21 cellular contexts compared by ENCODE assay signal in the genomic region with DNA sequence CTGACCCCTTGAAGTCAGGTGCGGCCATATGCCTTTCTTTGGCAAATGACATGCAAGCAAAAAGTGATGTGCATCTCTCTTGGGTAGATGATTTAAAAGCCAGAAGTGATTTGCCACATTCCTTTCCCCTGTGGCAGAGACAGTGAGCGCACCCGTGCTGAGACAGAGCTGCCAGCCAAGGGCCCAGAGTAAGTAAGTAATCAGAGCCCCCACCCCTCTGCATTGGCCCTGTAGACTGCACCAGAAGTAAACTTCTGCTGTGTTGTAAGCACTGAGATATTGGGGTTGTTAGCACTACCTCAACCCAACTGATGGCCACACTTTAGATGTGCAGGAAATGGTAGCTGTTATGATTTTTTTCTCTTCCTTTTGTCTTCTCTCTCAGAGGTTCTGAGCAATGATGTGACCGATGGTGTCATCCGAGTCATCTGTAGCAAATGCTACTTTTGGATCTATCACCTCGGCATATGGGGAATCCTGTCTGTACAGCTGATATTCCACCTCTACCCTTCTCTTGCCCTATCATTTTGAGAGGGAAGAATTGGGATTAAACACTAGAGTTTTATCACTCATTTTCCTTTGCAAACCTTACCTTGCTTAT. TPM values are rescaled to one million over a fixed set of nuclear protein-coding genes. Genes with fewer than 3 reads are reported as not detected.
DNase-seq lines count a peak whose midpoint lies in the region; ATAC-seq, FAIRE-seq and TF ChIP-seq lines count a peak whose summit lies in the region.
"Had no signal": no experiment of that assay in that cellular context is flagged by ENCODE, and none has a peak within 500 bp of the region (broad histone marks: within the 10 kb centered on the region; RNA-seq: fewer than 3 reads in every experiment).

No MANE protein-coding gene starts in this region.

- no peak overlapping the region for H3K4me2 ChIP-seq in mesendoderm (ENCODE audit: low read length)
- H3K4me2 ChIP-seq: BLaER1 treated with 17β-estradiol and CSF1 and Interleukin-3, amounts not matched to agents 10 nM and 100 nM; hepatocyte had no signal

- no peak overlapping the region for H2BK120ac ChIP-seq in mesendoderm (ENCODE audit: low read depth, low read length)

- H2AK5ac ChIP-seq in mesendoderm (ENCODE audit: low read length): no peak overlapping the region

- ATAC-seq in SK-N-SH treated with all-trans-retinoic acid at 6 μM for 48 hours: peak; percentile 53
- ATAC-seq in GM19397 (IDR thresholded peaks at IDR 0.05; ENCODE audit: unreplicated experiment): no peak
- ATAC-seq: mucosa of descending colon, T-helper 17 cell had no signal

- H3K9ac ChIP-seq in mesendoderm (ENCODE audit: low read length): no peak overlapping the region
- H3K9ac ChIP-seq: BLaER1 treated with 17β-estradiol and CSF1 and Interleukin-3, amounts not matched to agents 10 nM and 100 nM had no signal

- no peak overlapping the region for H4K5ac ChIP-seq in mesendoderm (ENCODE audit: low read length)

- H3K4me3 ChIP-seq in AG10803 (ENCODE audit: low read length): no peak overlapping the region
- no peak overlapping the region for H3K4me3 ChIP-seq in mesendoderm (ENCODE audit: low read length)
- H3K4me3 ChIP-seq: BLaER1 treated with 17β-estradiol and CSF1 and Interleukin-3, amounts not matched to agents 10 nM and 100 nM; hepatocyte; mucosa of descending colon; sigmoid colon had no signal

- no peak for FAIRE-seq in H54 (lab: Jason Lieb, UNC)

- no peak overlapping the region for H3K18ac ChIP-seq in mesendoderm (ENCODE audit: low read length)

- H4K8ac ChIP-seq in mesendoderm (ENCODE audit: low read depth, low read length): no peak overlapping the region

- H3K23ac ChIP-seq in mesendoderm (ENCODE audit: low read length): no peak overlapping the region

- H2BK5ac ChIP-seq in mesendoderm (ENCODE audit: low read length): no peak overlapping the region

- DNase-seq in AG10803 (ENCODE audit: low read depth) (peak; percentile 21), H54 (ENCODE audit: insufficient read length, low spot score) (peak; percentile 25), kidney tubule cell (ENCODE audit: low spot score) (peak; percentile 91), SK-N-DZ (ENCODE audit: low spot score) (no peak), mesendoderm (no peak), SIG-M5 treated with dmso at 0.1 percent for 504 hours (lab: John Stamatoyannopoulos, UW; ENCODE audit: unreplicated experiment) (no peak)
- DNase-seq: activated CD8-positive, alpha-beta memory T cell treated with anti-CD3 and anti-CD28 coated beads, Interleukin-2, amount 50 U/mL, for 48 hours; activated naive CD8-positive, alpha-beta T cell treated with anti-CD3 and anti-CD28 coated beads for 36 hours; effector CD4-positive, alpha-beta T cell; mucosa of descending colon; NCI-H1092 treated with DMSO at 0.1 percent for 48 hours; occipital lobe; RPMI8226; sigmoid colon; stimulated activated CD4-positive, alpha-beta T cell treated with anti-CD3 and anti-CD28 coated beads, Interleukin-4, amount 100 ng/mL, for 24 hours; stimulated activated CD8-positive, alpha-beta memory T cell treated with anti-CD3 and anti-CD28 coated beads, Interleukin-4, amount 100 ng/mL, for 48 hours; T-helper 17 cell had no signal

- H3K4ac ChIP-seq in mesendoderm (ENCODE audit: low read depth, low read length): no peak overlapping the region

- peaks cover 3% of the 10 kb centered on the region for H3K4me1 ChIP-seq in mesendoderm (ENCODE audit: control insufficient read depth, low read depth, low read length)
- H3K4me1 ChIP-seq: sigmoid colon had no signal

- H2BK15ac ChIP-seq in mesendoderm (replicated peaks; ENCODE audit: low read depth): no peak overlapping the region

- no CpG with 5 or more reads among the region's 6 CpGs for WGBS in mesendoderm (ENCODE audit: extremely low coverage, insufficient coverage, low lambda C conversion rate)

- TF ChIP-seq CTCF in AG10803 (conservative IDR thresholded peaks at IDR 0.05; ENCODE audit: low read length): no peak

- no peaks in the 10 kb centered on the region for H3K36me3 ChIP-seq in mesendoderm (ENCODE audit: control insufficient read depth, insufficient read depth, low read length)
- H3K36me3 ChIP-seq: sigmoid colon had no signal

- no peaks in the 10 kb centered on the region for H3K79me2 ChIP-seq in mesendoderm (ENCODE audit: control insufficient read depth, insufficient read depth, low read length)
- H3K79me2 ChIP-seq: hepatocyte had no signal

- 0 out of 2 replicates have a peak, but pooled peaks have one; percentile 8 for TF ChIP-seq POLR2A in H54 (IDR thresholded peaks at IDR 0.05; ENCODE audit: low read depth, low read length)

- H3K27ac ChIP-seq in mesendoderm (ENCODE audit: low read depth, low read length): no peak overlapping the region
- H3K27ac ChIP-seq: BLaER1 treated with 17β-estradiol and CSF1 and Interleukin-3, amounts not matched to agents 10 nM and 100 nM; hepatocyte; sigmoid colon had no signal

- no peaks in the 10 kb centered on the region for H3K79me1 ChIP-seq in mesendoderm (ENCODE audit: low read length)

- no peak overlapping the region for H3K56ac ChIP-seq in mesendoderm (ENCODE audit: low read length)

- H3K27me3 ChIP-seq in mesendoderm (ENCODE audit: insufficient read depth, low read length, poor library complexity): no peaks in the 10 kb centered on the region
- H3K27me3 ChIP-seq: BLaER1 treated with 17β-estradiol and CSF1 and Interleukin-3, amounts not matched to agents 10 nM and 100 nM; hepatocyte; sigmoid colon had no signal

TF ChIP-seq in SK-N-SH treated with all-trans-retinoic acid at 6 μM for 48 hours, 23 proteins besides CTCF, POLR2A, EP300 and RAD21:
- TF ChIP-seq, protein P1, sequence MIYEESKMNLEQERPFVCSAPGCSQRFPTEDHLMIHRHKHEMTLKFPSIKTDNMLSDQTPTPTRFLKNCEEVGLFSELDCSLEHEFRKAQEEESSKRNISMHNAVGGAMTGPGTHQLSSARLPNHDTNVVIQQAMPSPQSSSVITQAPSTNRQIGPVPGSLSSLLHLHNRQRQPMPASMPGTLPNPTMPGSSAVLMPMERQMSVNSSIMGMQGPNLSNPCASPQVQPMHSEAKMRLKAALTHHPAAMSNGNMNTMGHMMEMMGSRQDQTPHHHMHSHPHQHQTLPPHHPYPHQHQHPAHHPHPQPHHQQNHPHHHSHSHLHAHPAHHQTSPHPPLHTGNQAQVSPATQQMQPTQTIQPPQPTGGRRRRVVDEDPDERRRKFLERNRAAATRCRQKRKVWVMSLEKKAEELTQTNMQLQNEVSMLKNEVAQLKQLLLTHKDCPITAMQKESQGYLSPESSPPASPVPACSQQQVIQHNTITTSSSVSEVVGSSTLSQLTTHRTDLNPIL (CRISPR knock-in tag; IDR thresholded peaks at IDR 0.05; ENCODE audit: low read depth): no peak
- TF ChIP-seq ISL1 (CRISPR knock-in tag; IDR thresholded peaks at IDR 0.05): peak; percentile 18; the same call in 1 of the 2 replicates

RNA-seq across cellular contexts. Expression of gene DOCK2, which starts 58.0 kb away (rescaled TPM):
- polyA plus RNA-seq in SK-N-DZ (2014; cell fraction: cytosol; rRNA removed): 0.16 and 0.22 TPM in 2 replicates
- polyA plus RNA-seq in SK-N-DZ (2014; cell fraction: nucleus; rRNA removed): 0.05 TPM in 1 of 2 replicates, not detected in the other
- 2.4 TPM for polyA plus RNA-seq in mesendoderm (2013, experiment 1 of 2)
- polyA plus RNA-seq in mesendoderm (2013, experiment 2 of 2): 2.4 TPM
- polyA plus RNA-seq: hepatocyte had no signal

Comparison
In these comparisons a context has a peak if more than half of its experiments do, and no peak if none do; other contexts are left out.
1. DNase-seq: peak in AG10803 (single experiment), H54 (single experiment) and kidney tubule cell (single experiment); none in SK-N-DZ (single experiment), mesendoderm (single experiment) and SIG-M5 treated with dmso at 0.1 percent for 504 hours (single experiment).